1 cellular context compared by ENCODE assay signal in the genomic region with DNA sequence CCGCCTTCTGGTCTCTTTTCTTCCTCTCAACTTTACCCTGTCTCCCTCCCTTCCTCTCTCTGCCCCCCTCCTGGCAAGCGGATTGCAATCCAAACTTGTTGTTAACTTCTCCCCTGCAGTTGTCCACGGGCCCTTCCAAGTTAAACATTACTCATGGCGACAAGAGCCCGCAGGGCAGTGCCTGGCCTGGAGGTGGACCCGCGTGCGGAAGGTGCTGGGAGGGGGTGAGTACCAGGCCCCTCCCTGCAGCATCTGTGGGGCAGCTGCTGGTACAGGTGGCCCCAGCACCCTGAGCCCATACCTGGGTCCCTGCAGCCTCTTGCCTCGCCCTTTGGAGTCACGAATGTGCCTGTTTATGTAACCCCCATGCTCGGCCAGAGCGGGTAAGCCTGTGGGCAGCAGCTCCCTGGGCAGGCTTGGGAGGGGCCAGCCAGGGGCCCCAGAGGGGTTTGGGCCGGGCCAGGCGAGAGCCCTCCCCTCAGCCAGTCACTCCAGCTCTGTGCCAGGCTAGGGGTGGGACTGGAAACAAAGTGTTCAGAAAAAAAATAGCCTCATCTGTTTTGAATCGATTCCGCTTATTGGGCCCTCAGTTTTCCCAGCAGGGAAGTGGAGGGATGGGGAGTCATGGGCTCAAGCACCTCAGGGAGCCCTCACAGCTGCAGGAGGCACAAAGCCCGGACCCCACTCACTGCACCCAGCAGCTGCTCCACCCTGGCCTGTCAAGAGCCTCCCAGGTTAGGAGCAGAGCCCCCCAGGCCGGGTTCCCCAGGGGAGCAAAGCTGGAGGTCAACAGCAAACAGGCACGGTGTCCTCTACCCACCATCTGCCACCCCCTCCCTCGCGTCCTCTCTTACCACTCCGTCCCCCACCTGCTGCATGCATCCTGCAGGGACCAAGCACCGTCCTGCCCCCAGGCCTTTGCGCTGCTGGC.
TF ChIP-seq lines count a peak whose summit lies in the region.

No MANE protein-coding gene starts in this region.

TF ChIP-seq in HepG2, 621 proteins besides CTCF, POLR2A, EP300 and RAD21 (continued from another document and continues in another):
- TF ChIP-seq, protein P1, sequence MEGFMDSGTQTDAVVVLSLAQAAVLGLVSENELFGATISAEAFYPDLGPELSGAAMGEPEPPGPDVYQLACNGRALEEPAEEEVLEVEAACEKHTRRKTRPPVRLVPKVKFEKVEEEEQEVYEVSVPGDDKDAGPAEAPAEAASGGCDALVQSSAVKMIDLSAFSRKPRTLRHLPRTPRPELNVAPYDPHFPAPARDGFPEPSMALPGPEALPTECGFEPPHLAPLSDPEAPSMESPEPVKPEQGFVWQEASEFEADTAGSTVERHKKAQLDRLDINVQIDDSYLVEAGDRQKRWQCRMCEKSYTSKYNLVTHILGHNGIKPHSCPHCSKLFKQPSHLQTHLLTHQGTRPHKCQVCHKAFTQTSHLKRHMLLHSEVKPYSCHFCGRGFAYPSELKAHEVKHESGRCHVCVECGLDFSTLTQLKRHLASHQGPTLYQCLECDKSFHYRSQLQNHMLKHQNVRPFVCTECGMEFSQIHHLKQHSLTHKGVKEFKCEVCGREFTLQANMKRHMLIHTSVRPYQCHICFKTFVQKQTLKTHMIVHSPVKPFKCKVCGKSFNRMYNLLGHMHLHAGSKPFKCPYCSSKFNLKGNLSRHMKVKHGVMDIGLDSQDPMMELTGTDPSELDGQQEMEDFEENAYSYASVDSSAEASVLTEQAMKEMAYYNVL (CRISPR knock-in tag; IDR thresholded peaks at IDR 0.05; ENCODE audit: borderline replicate concordance), result no peak
- TF ChIP-seq, protein P2, sequence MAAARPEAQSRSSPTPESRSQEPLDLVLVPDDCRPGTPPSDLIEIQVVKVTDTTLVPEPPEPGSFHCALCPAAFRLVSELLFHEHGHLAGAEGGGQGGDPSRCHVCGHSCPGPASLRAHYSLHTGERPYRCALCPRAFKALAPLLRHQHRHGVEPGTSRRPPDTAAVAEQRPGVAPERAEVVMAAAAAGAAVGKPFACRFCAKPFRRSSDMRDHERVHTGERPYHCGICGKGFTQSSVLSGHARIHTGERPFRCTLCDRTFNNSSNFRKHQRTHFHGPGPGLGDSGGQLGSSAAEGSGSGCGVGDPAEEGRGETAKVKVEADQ (CRISPR knock-in tag; IDR thresholded peaks at IDR 0.05; ENCODE audit: borderline replicate concordance), result no peak; the same call in 1 of the 2 replicates
- TF ChIP-seq, protein P3, sequence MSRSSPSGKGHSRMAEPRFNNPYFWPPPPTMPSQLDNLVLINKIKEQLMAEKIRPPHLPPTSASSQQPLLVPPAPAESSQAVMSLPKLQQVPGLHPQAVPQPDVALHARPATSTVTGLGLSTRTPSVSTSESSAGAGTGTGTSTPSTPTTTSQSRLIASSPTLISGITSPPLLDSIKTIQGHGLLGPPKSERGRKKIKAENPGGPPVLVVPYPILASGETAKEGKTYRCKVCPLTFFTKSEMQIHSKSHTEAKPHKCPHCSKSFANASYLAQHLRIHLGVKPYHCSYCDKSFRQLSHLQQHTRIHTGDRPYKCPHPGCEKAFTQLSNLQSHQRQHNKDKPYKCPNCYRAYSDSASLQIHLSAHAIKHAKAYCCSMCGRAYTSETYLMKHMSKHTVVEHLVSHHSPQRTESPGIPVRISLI (CRISPR knock-in tag; IDR thresholded peaks at IDR 0.05; ENCODE audit: borderline replicate concordance), result no peak
- TF ChIP-seq NFYB (CRISPR knock-in tag; IDR thresholded peaks at IDR 0.05) (no peak), SSRP1 (CRISPR knock-in tag; IDR thresholded peaks at IDR 0.05) (no peak), ZNF761 (CRISPR knock-in tag; conservative IDR thresholded peaks at IDR 0.05) (no peak; the same call in 1 of the 2 replicates), KMT2B (CRISPR knock-in tag; IDR thresholded peaks at IDR 0.05) (no peak), ZSCAN22 (CRISPR knock-in tag; IDR thresholded peaks at IDR 0.05) (no peak), KLF13 (CRISPR knock-in tag; IDR thresholded peaks at IDR 0.05) (no peak), KLF6 (CRISPR knock-in tag; IDR thresholded peaks at IDR 0.05) (0 out of 2 replicates have a peak, but pooled peaks have one; percentile 49), ZNF788 (CRISPR knock-in tag; IDR thresholded peaks at IDR 0.05; ENCODE audit: borderline replicate concordance) (no peak; the same call in 1 of the 2 replicates), ZNF644 (CRISPR knock-in tag; IDR thresholded peaks at IDR 0.05; ENCODE audit: low read depth) (no peak), SMC3 (IDR thresholded peaks at IDR 0.05; ENCODE audit: low read length) (no peak), WIZ (CRISPR knock-in tag; IDR thresholded peaks at IDR 0.05) (no peak), RBM22 (optimal IDR thresholded peaks at IDR 0.05; ENCODE audit: low read length) (no peak), MEIS1 (CRISPR knock-in tag; IDR thresholded peaks at IDR 0.05; ENCODE audit: borderline replicate concordance) (no peak), ZNF143 (CRISPR knock-in tag; IDR thresholded peaks at IDR 0.05) (no peak), ZNF607 (CRISPR knock-in tag; IDR thresholded peaks at IDR 0.05; ENCODE audit: borderline replicate concordance) (no peak), KMT2A (CRISPR knock-in tag; IDR thresholded peaks at IDR 0.05) (no peak), JUNB (CRISPR knock-in tag; IDR thresholded peaks at IDR 0.05; ENCODE audit: borderline replicate concordance) (no peak), HOXA5 (CRISPR knock-in tag; IDR thresholded peaks at IDR 0.05) (0 out of 2 replicates have a peak, but pooled peaks have one; percentile 2), SNRNP70 (IDR thresholded peaks at IDR 0.05; ENCODE audit: low read depth, low read length) (no peak), CREM (IDR thresholded peaks at IDR 0.05) (0 out of 2 replicates have a peak, but pooled peaks have one; percentile 41), CREM (CRISPR knock-in tag; IDR thresholded peaks at IDR 0.05) (no peak), ZNF839 (CRISPR knock-in tag; IDR thresholded peaks at IDR 0.05; ENCODE audit: borderline replicate concordance) (no peak), CBFB (CRISPR knock-in tag; IDR thresholded peaks at IDR 0.05) (peak; percentile 37; the same call in 1 of the 2 replicates), ZFP37 (CRISPR knock-in tag; IDR thresholded peaks at IDR 0.05; ENCODE audit: borderline replicate concordance) (no peak), ZNF30 (CRISPR knock-in tag; IDR thresholded peaks at IDR 0.05) (no peak), CHCHD3 (CRISPR knock-in tag; IDR thresholded peaks at IDR 0.05) (no peak), ZNF557 (CRISPR knock-in tag; IDR thresholded peaks at IDR 0.05) (no peak), MYC (CRISPR knock-in tag; IDR thresholded peaks at IDR 0.05; ENCODE audit: borderline replicate concordance) (no peak; the same call in 1 of the 2 replicates), NKX3-1 (CRISPR knock-in tag; IDR thresholded peaks at IDR 0.05) (no peak), ZFP36L2 (CRISPR knock-in tag; IDR thresholded peaks at IDR 0.05) (no peak), STAT5B (CRISPR knock-in tag; IDR thresholded peaks at IDR 0.05) (no peak), ZNF432 (CRISPR knock-in tag; IDR thresholded peaks at IDR 0.05; ENCODE audit: borderline replicate concordance) (no peak)
- TF ChIP-seq, protein P4, sequence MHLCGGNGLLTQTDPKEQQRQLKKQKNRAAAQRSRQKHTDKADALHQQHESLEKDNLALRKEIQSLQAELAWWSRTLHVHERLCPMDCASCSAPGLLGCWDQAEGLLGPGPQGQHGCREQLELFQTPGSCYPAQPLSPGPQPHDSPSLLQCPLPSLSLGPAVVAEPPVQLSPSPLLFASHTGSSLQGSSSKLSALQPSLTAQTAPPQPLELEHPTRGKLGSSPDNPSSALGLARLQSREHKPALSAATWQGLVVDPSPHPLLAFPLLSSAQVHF (CRISPR knock-in tag; IDR thresholded peaks at IDR 0.05), result no peak
- TF ChIP-seq, protein P5, sequence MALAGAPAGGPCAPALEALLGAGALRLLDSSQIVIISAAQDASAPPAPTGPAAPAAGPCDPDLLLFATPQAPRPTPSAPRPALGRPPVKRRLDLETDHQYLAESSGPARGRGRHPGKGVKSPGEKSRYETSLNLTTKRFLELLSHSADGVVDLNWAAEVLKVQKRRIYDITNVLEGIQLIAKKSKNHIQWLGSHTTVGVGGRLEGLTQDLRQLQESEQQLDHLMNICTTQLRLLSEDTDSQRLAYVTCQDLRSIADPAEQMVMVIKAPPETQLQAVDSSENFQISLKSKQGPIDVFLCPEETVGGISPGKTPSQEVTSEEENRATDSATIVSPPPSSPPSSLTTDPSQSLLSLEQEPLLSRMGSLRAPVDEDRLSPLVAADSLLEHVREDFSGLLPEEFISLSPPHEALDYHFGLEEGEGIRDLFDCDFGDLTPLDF (CRISPR knock-in tag; IDR thresholded peaks at IDR 0.05), result no peak
- TF ChIP-seq, protein P6, sequence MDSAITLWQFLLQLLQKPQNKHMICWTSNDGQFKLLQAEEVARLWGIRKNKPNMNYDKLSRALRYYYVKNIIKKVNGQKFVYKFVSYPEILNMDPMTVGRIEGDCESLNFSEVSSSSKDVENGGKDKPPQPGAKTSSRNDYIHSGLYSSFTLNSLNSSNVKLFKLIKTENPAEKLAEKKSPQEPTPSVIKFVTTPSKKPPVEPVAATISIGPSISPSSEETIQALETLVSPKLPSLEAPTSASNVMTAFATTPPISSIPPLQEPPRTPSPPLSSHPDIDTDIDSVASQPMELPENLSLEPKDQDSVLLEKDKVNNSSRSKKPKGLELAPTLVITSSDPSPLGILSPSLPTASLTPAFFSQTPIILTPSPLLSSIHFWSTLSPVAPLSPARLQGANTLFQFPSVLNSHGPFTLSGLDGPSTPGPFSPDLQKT (CRISPR knock-in tag; IDR thresholded peaks at IDR 0.05; ENCODE audit: borderline replicate concordance), result no peak
- TF ChIP-seq, protein P7, sequence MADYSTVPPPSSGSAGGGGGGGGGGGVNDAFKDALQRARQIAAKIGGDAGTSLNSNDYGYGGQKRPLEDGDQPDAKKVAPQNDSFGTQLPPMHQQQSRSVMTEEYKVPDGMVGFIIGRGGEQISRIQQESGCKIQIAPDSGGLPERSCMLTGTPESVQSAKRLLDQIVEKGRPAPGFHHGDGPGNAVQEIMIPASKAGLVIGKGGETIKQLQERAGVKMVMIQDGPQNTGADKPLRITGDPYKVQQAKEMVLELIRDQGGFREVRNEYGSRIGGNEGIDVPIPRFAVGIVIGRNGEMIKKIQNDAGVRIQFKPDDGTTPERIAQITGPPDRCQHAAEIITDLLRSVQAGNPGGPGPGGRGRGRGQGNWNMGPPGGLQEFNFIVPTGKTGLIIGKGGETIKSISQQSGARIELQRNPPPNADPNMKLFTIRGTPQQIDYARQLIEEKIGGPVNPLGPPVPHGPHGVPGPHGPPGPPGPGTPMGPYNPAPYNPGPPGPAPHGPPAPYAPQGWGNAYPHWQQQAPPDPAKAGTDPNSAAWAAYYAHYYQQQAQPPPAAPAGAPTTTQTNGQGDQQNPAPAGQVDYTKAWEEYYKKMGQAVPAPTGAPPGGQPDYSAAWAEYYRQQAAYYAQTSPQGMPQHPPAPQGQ (CRISPR knock-in tag; IDR thresholded peaks at IDR 0.05; ENCODE audit: borderline replicate concordance), result no peak
- TF ChIP-seq, protein P8, sequence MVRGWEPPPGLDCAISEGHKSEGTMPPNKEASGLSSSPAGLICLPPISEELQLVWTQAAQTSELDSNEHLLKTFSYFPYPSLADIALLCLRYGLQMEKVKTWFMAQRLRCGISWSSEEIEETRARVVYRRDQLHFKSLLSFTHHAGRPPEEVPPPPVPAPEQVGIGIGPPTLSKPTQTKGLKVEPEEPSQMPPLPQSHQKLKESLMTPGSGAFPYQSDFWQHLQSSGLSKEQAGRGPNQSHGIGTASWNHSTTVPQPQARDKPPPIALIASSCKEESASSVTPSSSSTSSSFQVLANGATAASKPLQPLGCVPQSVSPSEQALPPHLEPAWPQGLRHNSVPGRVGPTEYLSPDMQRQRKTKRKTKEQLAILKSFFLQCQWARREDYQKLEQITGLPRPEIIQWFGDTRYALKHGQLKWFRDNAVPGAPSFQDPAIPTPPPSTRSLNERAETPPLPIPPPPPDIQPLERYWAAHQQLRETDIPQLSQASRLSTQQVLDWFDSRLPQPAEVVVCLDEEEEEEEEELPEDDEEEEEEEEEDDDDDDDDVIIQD (CRISPR knock-in tag; IDR thresholded peaks at IDR 0.05; ENCODE audit: low read depth), result peak; percentile 36; the same call in 1 of the 2 replicates
- TF ChIP-seq, protein P9, sequence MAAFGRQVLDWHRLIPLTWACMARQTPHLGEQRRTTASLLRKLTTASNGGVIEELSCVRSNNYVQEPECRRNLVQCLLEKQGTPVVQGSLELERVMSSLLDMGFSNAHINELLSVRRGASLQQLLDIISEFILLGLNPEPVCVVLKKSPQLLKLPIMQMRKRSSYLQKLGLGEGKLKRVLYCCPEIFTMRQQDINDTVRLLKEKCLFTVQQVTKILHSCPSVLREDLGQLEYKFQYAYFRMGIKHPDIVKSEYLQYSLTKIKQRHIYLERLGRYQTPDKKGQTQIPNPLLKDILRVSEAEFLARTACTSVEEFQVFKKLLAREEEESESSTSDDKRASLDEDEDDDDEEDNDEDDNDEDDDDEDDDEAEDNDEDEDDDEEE (CRISPR knock-in tag; IDR thresholded peaks at IDR 0.05), result no peak
- TF ChIP-seq, protein P10, sequence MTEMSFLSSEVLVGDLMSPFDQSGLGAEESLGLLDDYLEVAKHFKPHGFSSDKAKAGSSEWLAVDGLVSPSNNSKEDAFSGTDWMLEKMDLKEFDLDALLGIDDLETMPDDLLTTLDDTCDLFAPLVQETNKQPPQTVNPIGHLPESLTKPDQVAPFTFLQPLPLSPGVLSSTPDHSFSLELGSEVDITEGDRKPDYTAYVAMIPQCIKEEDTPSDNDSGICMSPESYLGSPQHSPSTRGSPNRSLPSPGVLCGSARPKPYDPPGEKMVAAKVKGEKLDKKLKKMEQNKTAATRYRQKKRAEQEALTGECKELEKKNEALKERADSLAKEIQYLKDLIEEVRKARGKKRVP (CRISPR knock-in tag; IDR thresholded peaks at IDR 0.05), result 0 out of 4 replicates have a peak, but pooled peaks of 1 of the 2 experiments have one; percentile 11
- TF ChIP-seq, protein P11, sequence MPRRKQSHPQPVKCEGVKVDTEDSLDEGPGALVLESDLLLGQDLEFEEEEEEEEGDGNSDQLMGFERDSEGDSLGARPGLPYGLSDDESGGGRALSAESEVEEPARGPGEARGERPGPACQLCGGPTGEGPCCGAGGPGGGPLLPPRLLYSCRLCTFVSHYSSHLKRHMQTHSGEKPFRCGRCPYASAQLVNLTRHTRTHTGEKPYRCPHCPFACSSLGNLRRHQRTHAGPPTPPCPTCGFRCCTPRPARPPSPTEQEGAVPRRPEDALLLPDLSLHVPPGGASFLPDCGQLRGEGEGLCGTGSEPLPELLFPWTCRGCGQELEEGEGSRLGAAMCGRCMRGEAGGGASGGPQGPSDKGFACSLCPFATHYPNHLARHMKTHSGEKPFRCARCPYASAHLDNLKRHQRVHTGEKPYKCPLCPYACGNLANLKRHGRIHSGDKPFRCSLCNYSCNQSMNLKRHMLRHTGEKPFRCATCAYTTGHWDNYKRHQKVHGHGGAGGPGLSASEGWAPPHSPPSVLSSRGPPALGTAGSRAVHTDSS (CRISPR knock-in tag; conservative IDR thresholded peaks at IDR 0.05), result no peak
- TF ChIP-seq, protein P12, sequence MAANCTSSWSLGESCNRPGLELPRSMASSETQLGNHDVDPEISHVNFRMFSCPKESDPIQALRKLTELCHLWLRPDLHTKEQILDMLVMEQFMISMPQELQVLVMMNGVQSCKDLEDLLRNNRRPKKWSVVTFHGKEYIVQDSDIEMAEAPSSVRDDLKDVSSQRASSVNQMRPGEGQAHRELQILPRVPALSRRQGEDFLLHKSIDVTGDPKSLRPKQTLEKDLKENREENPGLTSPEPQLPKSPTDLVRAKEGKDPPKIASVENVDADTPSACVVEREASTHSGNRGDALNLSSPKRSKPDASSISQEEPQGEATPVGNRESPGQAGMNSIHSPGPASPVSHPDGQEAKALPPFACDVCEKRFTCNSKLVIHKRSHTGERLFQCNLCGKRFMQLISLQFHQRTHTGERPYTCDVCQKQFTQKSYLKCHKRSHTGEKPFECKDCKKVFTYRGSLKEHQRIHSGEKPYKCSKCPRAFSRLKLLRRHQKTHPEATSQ (CRISPR knock-in tag; IDR thresholded peaks at IDR 0.05; ENCODE audit: borderline replicate concordance), result no peak
